1 cellular context compared by ENCODE assay signal in genomic region chr7:103698064-103698463, GRCh38.
TF ChIP-seq lines count a peak whose summit lies in the region.

No MANE protein-coding gene starts in this region.

TF ChIP-seq in K562, 482 proteins besides CTCF, POLR2A, EP300 and RAD21 (continued from another document):
- TF ChIP-seq ZBTB34 (CRISPR knock-in tag; IDR thresholded peaks at IDR 0.05), result no peak
- TF ChIP-seq MAFF (IDR thresholded peaks at IDR 0.05; ENCODE audit: low read length), result peak; percentile 83
- TF ChIP-seq SIRT6 (IDR thresholded peaks at IDR 0.05; ENCODE audit: low read depth, low read length), result no peak
- no peak for TF ChIP-seq ZNF23 (CRISPR knock-in tag; IDR thresholded peaks at IDR 0.05)
- TF ChIP-seq USF1 (CRISPR knock-in tag; IDR thresholded peaks at IDR 0.05), result no peak
- TF ChIP-seq ZNF561 (CRISPR knock-in tag; conservative IDR thresholded peaks at IDR 0.05), result no peak
- TF ChIP-seq ZNF239 (CRISPR knock-in tag; IDR thresholded peaks at IDR 0.05), result no peak
- TF ChIP-seq ZNF316 (IDR thresholded peaks at IDR 0.05), result peak; percentile 95
- no peak for TF ChIP-seq STAT6 (CRISPR knock-in tag; IDR thresholded peaks at IDR 0.05)
- no peak for TF ChIP-seq RAD51 (IDR thresholded peaks at IDR 0.05; ENCODE audit: borderline replicate concordance, low read depth)
- TF ChIP-seq ZNF431 (CRISPR knock-in tag; IDR thresholded peaks at IDR 0.05), result no peak
- no peak for TF ChIP-seq PTTG1 (tag; IDR thresholded peaks at IDR 0.05; ENCODE audit: low read depth)
- no peak for TF ChIP-seq ZBTB43 (CRISPR knock-in tag; IDR thresholded peaks at IDR 0.05)
